ENCODE assay signal across 5 cellular contexts in the genomic region with DNA sequence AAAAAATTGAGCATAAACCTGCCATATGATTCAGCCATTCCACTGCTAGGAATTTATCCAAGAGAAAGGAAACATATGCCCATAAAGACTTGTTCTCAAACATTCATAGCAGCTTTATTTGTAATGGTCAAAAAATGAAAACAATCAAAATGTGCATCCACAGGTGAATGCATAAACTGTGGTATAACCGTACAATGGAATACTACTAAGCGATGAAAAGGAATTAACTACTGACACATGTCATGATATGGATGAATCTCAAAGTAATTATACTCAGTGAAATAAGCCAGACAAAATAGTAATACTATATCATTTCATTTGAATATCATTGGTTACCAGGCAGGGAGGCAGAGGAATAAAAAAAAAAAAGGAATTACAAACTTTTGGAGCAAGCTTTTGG.
"Had no signal": no experiment of that assay in that cellular context is flagged by ENCODE, and none has a peak within 500 bp of the region (broad histone marks: within the 10 kb centered on the region; RNA-seq: fewer than 3 reads in every experiment).

No MANE protein-coding gene starts in this region.

- ATAC-seq: GM12878 had no signal

- FAIRE-seq: G401.6, GM12878, GM18507 had no signal

- H3K4me3 ChIP-seq: GM12878 had no signal

- DNase-seq: GDM1, GF-D8 had no signal
